10 cellular contexts compared by ENCODE assay signal in genomic region chr15:92801774-92802464, GRCh38.
DNase-seq lines count a peak whose midpoint lies in the region; ATAC-seq, FAIRE-seq and TF ChIP-seq lines count a peak whose summit lies in the region.
"Had no signal": no experiment of that assay in that cellular context is flagged by ENCODE, and none has a peak within 500 bp of the region (broad histone marks: within the 10 kb centered on the region; RNA-seq: fewer than 3 reads in every experiment).

No MANE protein-coding gene starts in this region.

- no peaks in the 10 kb centered on the region for H3K9me3 ChIP-seq in tibial nerve
- H3K9me3 ChIP-seq: BE2C had no signal

- peaks cover 4% of the 10 kb centered on the region for H3K36me3 Mint-ChIP-seq in activated CD4-positive, alpha-beta T cell treated with anti-CD3 and anti-CD28 coated beads for 36 hours (ENCODE audit: low read depth)
- H3K36me3 Mint-ChIP-seq in activated T-helper 2 cell treated with anti-CD3 and anti-CD28 coated beads, Interferon-gamma antibody, Interleukin-2, Interleukin-4, amounts not matched to agents 10 μg/mL and 5 μg/mL and 100 μg/mL, durations not matched to agents 14 hours and 24 hours and 36 hours (ENCODE audit: low read depth), result peaks cover 3% of the 10 kb centered on the region

- ATAC-seq in activated CD4-positive, alpha-beta T cell treated with anti-CD3 and anti-CD28 coated beads for 36 hours, result no peak
- ATAC-seq in GM18868 (IDR thresholded peaks at IDR 0.05; ENCODE audit: unreplicated experiment), result no peak

- no peak for DNase-seq in activated CD4-positive, alpha-beta T cell treated with anti-CD3 and anti-CD28 coated beads for 36 hours
- DNase-seq in activated CD4-positive, alpha-beta T cell treated with anti-CD3 and anti-CD28 coated beads, Interleukin-2, amount 50 U/mL, for 48 hours, result no peak
- DNase-seq in activated T-helper 2 cell treated with anti-CD3 and anti-CD28 coated beads, Interferon-gamma antibody, Interleukin-2, Interleukin-4, amounts not matched to agents 10 μg/mL and 5 μg/mL and 100 μg/mL, durations not matched to agents 14 hours and 24 hours and 36 hours (ENCODE audit: low spot score), result no peak
- DNase-seq in hepatic stellate cell (ENCODE audit: low spot score) (peak; percentile 65), tibial nerve (ENCODE audit: low spot score in 2 of 2) (peak; percentile 57 to 73), SHP77 (lab: John Stamatoyannopoulos, UW) (no peak), GM19239 (ENCODE audit: insufficient read length, low spot score) (no peak)
- DNase-seq: BE2C had no signal

- H3K27me3 Mint-ChIP-seq in activated CD4-positive, alpha-beta T cell treated with anti-CD3 and anti-CD28 coated beads for 36 hours, result no peaks in the 10 kb centered on the region
- H3K27me3 Mint-ChIP-seq in activated T-helper 2 cell treated with anti-CD3 and anti-CD28 coated beads, Interferon-gamma antibody, Interleukin-2, Interleukin-4, amounts not matched to agents 10 μg/mL and 5 μg/mL and 100 μg/mL, durations not matched to agents 14 hours and 24 hours and 36 hours (ENCODE audit: low read depth), result no peaks in the 10 kb centered on the region

- intact Hi-C loops in activated CD4-positive, alpha-beta T cell treated with anti-CD3 and anti-CD28 coated beads for 36 hours (cut with DNase I, micrococcal nuclease), result loop anchor here in 1 of 2 experiments (5.0 kb wide), 1 partner anchor 225 kb away; no protein-coding TSS in a partner anchor
- intact Hi-C loops in activated T-helper 2 cell treated with anti-CD3 and anti-CD28 coated beads, Interferon-gamma antibody, Interleukin-2, Interleukin-4, amounts not matched to agents 10 μg/mL and 5 μg/mL and 100 μg/mL, durations not matched to agents 14 hours and 24 hours and 36 hours (cut with micrococcal nuclease), result loop anchor here (5.0 kb wide), 1 partner anchor 225 kb away; no protein-coding TSS in a partner anchor

- no peak overlapping the region for H3K4me3 Mint-ChIP-seq in activated CD4-positive, alpha-beta T cell treated with anti-CD3 and anti-CD28 coated beads for 36 hours
- H3K4me3 Mint-ChIP-seq in activated T-helper 2 cell treated with anti-CD3 and anti-CD28 coated beads, Interferon-gamma antibody, Interleukin-2, Interleukin-4, amounts not matched to agents 10 μg/mL and 5 μg/mL and 100 μg/mL, durations not matched to agents 14 hours and 24 hours and 36 hours (ENCODE audit: low read depth), result no peak overlapping the region

- peak in 1 of 2 donors; percentile 8 for TF ChIP-seq EP300 in tibial nerve (IDR thresholded peaks at IDR 0.05)

- WGBS in tibial nerve, 2 donors, result 55 to 60% methylated on average over 5 of the region's 5 CpGs

- POLR2A ChIA-PET in activated CD4-positive, alpha-beta T cell treated with anti-CD3 and anti-CD28 coated beads for 36 hours (lab: Charles Lee), result interaction anchor here (0.7 to 1.3 kb wide), 3 partner anchors 80 to 116 kb away, joined by 3 to 8 read pairs (median 6); no protein-coding TSS in a partner anchor

- H3K4me3 ChIP-seq in tibial nerve, result no peak overlapping the region

- CTCF ChIA-PET in activated CD4-positive, alpha-beta T cell treated with anti-CD3 and anti-CD28 coated beads for 36 hours (lab: Charles Lee), result interaction anchor here (0.7 to 2.3 kb wide), 8 partner anchors 107 to 228 kb away, joined by 3 to 12 read pairs (median 4); no protein-coding TSS in a partner anchor

- peaks cover 30% of the 10 kb centered on the region for H3K4me1 Mint-ChIP-seq in activated CD4-positive, alpha-beta T cell treated with anti-CD3 and anti-CD28 coated beads for 36 hours
- H3K4me1 Mint-ChIP-seq in activated T-helper 2 cell treated with anti-CD3 and anti-CD28 coated beads, Interferon-gamma antibody, Interleukin-2, Interleukin-4, amounts not matched to agents 10 μg/mL and 5 μg/mL and 100 μg/mL, durations not matched to agents 14 hours and 24 hours and 36 hours (ENCODE audit: low read depth), result peaks cover 29% of the 10 kb centered on the region

- H3K27me3 ChIP-seq in tibial nerve, result no peaks in the 10 kb centered on the region
- H3K27me3 ChIP-seq: BE2C had no signal

- no peak for FAIRE-seq in GM19239 (lab: Jason Lieb, UNC)
- FAIRE-seq: endometrium had no signal

- H3K9me3 Mint-ChIP-seq in activated CD4-positive, alpha-beta T cell treated with anti-CD3 and anti-CD28 coated beads for 36 hours (ENCODE audit: low read depth), result peaks cover 1% of the 10 kb centered on the region
- H3K9me3 Mint-ChIP-seq in activated T-helper 2 cell treated with anti-CD3 and anti-CD28 coated beads, Interferon-gamma antibody, Interleukin-2, Interleukin-4, amounts not matched to agents 10 μg/mL and 5 μg/mL and 100 μg/mL, durations not matched to agents 14 hours and 24 hours and 36 hours, result no peaks in the 10 kb centered on the region

- H3K27ac ChIP-seq in tibial nerve, result peak overlapping the region in 3 of 4 donors; percentile 51 to 98 (median 87)

- peaks cover 0 to 50% (median 25%) of the 10 kb centered on the region in 4 donors for H3K4me1 ChIP-seq in tibial nerve
- H3K4me1 ChIP-seq: BE2C had no signal

- H3K36me3 ChIP-seq in tibial nerve, result no peaks in the 10 kb centered on the region
- H3K36me3 ChIP-seq: BE2C had no signal

- TF ChIP-seq CTCF in tibial nerve (IDR thresholded peaks at IDR 0.05), result no peak

- H3K27ac Mint-ChIP-seq in activated CD4-positive, alpha-beta T cell treated with anti-CD3 and anti-CD28 coated beads for 36 hours, result peak overlapping the region; percentile 4
- peak overlapping the region; percentile 22 for H3K27ac Mint-ChIP-seq in activated T-helper 2 cell treated with anti-CD3 and anti-CD28 coated beads, Interferon-gamma antibody, Interleukin-2, Interleukin-4, amounts not matched to agents 10 μg/mL and 5 μg/mL and 100 μg/mL, durations not matched to agents 14 hours and 24 hours and 36 hours

- no peak for TF ChIP-seq POLR2A in tibial nerve (IDR thresholded peaks at IDR 0.05)

Comparison
In these comparisons a context has a peak if more than half of its experiments do, and no peak if none do; other contexts are left out.
1. DNase-seq: peak in hepatic stellate cell (single experiment) and tibial nerve (2 of 2); none in activated CD4-positive, alpha-beta T cell treated with anti-CD3 and anti-CD28 coated beads for 36 hours (single experiment), activated CD4-positive, alpha-beta T cell treated with anti-CD3 and anti-CD28 coated beads, Interleukin-2, amount 50 U/mL, for 48 hours (0 of 2), activated T-helper 2 cell treated with anti-CD3 and anti-CD28 coated beads, Interferon-gamma antibody, Interleukin-2, Interleukin-4, amounts not matched to agents 10 μg/mL and 5 μg/mL and 100 μg/mL, durations not matched to agents 14 hours and 24 hours and 36 hours (single experiment), SHP77 (0 of 2) and GM19239 (single experiment).